8 cellular contexts compared by ENCODE assay signal in the genomic region with DNA sequence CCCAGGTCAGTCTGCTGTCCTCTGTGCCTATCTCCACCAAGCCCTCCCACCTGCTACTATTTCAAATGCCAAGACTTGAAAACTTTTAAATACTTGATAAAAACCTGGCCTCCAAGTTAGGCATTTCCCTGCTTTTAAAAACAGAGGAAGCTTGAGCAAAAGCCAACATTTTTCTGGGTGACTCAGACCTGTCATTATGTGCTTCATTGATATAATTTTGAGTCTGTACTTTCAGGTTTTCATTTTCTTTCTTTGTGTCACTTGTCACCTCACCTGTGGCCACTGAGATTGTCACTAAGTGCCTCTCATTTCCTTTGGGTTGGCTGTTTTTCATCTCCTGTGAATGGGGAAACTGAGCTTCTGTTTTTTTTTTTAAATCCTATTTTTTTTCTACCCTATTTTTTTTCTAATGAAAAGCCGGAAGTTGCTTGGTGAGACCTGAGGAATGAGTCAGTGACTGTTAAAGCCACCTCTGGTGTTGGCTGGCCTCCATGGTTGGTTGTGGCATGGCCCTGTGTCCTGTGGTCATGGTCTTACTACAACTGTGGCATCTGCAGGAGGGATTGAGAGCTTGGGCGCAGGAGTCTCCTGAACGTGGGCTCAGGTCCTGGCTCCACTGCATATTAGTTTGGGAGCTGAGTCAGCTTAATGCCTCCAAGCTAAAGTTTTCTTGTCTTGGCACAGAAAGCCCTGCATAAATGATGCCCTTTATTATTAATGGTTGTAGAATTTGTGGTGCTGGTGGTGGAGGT. TPM values are rescaled to one million over a fixed set of nuclear protein-coding genes. Genes with fewer than 3 reads are reported as not detected.
DNase-seq lines count a peak whose midpoint lies in the region; ATAC-seq, FAIRE-seq and TF ChIP-seq lines count a peak whose summit lies in the region.

No MANE protein-coding gene starts in this region.

- CTCF ChIA-PET in CD8-positive, alpha-beta T cell (lab: Charles Lee), result interaction anchor here (0.7 to 1.1 kb wide), 2 partner anchors 18 to 84 kb away, joined by 3 to 4 read pairs; no protein-coding TSS in a partner anchor
- CTCF ChIA-PET in activated CD8-positive, alpha-beta memory T cell treated with anti-CD3 and anti-CD28 coated beads, Interleukin-2, amount 10 ng/mL, durations not matched to agents 7 days and 5 days (lab: Charles Lee), result interaction anchor here (0.6 to 1.8 kb wide), 12 partner anchors 15 to 1361 kb away, joined by 3 to 9 read pairs (median 4); a partner anchor contains a TSS

- H3K27ac ChIP-seq in CD8-positive, alpha-beta T cell (ENCODE audit: low read depth, low read length), result no peak overlapping the region

- no peak for TF ChIP-seq CTCF in CD8-positive, alpha-beta T cell (IDR thresholded peaks at IDR 0.05)

- H3K36me3 ChIP-seq in CD8-positive, alpha-beta T cell (ENCODE audit: insufficient read depth, low read length), result no peaks in the 10 kb centered on the region

- no peaks in the 10 kb centered on the region for H3K27me3 ChIP-seq in CD8-positive, alpha-beta T cell (ENCODE audit: insufficient read depth, low read length)

- H3K4me3 Mint-ChIP-seq in CD8-positive, alpha-beta T cell, result no peak overlapping the region
- H3K4me3 Mint-ChIP-seq in activated CD8-positive, alpha-beta memory T cell treated with anti-CD3 and anti-CD28 coated beads, Interleukin-2, amount 10 ng/mL, durations not matched to agents 7 days and 5 days, result no peak overlapping the region

- POLR2A ChIA-PET in CD8-positive, alpha-beta T cell (lab: Charles Lee), result interaction anchor here (0.6 to 1.7 kb wide), 3 partner anchors 15 to 475 kb away, joined by 3 to 5 read pairs (median 4); a partner anchor contains a TSS

- H3K27ac Mint-ChIP-seq in CD8-positive, alpha-beta T cell, result no peak overlapping the region
- peak overlapping the region; percentile 33 for H3K27ac Mint-ChIP-seq in activated CD8-positive, alpha-beta memory T cell treated with anti-CD3 and anti-CD28 coated beads, Interleukin-2, amount 10 ng/mL, durations not matched to agents 7 days and 5 days

- H3K4me1 ChIP-seq in CD8-positive, alpha-beta T cell (ENCODE audit: insufficient read depth, low read length), result peaks cover 8% of the 10 kb centered on the region

- H3K9me3 ChIP-seq in CD8-positive, alpha-beta T cell (ENCODE audit: low read length), result no peaks in the 10 kb centered on the region

- peak in 3 of 7 experiments; percentile 12 to 25 (median 20) for DNase-seq in CD8-positive, alpha-beta T cell
- DNase-seq in activated CD8-positive, alpha-beta memory T cell treated with anti-CD3 and anti-CD28 coated beads, Interleukin-2, amount 10 ng/mL, durations not matched to agents 7 days and 5 days, result peak; percentile 82
- peak; percentile 81 for DNase-seq in iris pigment epithelial cell (ENCODE audit: low read depth)
- DNase-seq in SHP77 treated with DMSO at 0.1 percent for 48 hours (lab: John Stamatoyannopoulos, UW), result no peak
- DNase-seq in frontal cortex (ENCODE audit: low spot score in 2 of 2), result no peak

- no peaks in the 10 kb centered on the region for H3K36me3 Mint-ChIP-seq in CD8-positive, alpha-beta T cell
- peaks cover 4% of the 10 kb centered on the region for H3K36me3 Mint-ChIP-seq in activated CD8-positive, alpha-beta memory T cell treated with anti-CD3 and anti-CD28 coated beads, Interleukin-2, amount 10 ng/mL, durations not matched to agents 7 days and 5 days

- FAIRE-seq in frontal cortex (lab: Jason Lieb, UNC), result no peak

- H3K9me3 Mint-ChIP-seq in CD8-positive, alpha-beta T cell, result no peaks in the 10 kb centered on the region
- H3K9me3 Mint-ChIP-seq in activated CD8-positive, alpha-beta memory T cell treated with anti-CD3 and anti-CD28 coated beads, Interleukin-2, amount 10 ng/mL, durations not matched to agents 7 days and 5 days (ENCODE audit: low read depth), result no peaks in the 10 kb centered on the region

- no peaks in the 10 kb centered on the region for H3K27me3 Mint-ChIP-seq in CD8-positive, alpha-beta T cell (ENCODE audit: low read depth)
- H3K27me3 Mint-ChIP-seq in activated CD8-positive, alpha-beta memory T cell treated with anti-CD3 and anti-CD28 coated beads, Interleukin-2, amount 10 ng/mL, durations not matched to agents 7 days and 5 days, result peaks cover 2% of the 10 kb centered on the region

- peak; percentile 67 for ATAC-seq in CD8-positive, alpha-beta T cell
- peak; percentile 43 for ATAC-seq in HG03097 (IDR thresholded peaks at IDR 0.05; ENCODE audit: low FRiP score, unreplicated experiment)
- peak; percentile 77 for ATAC-seq in activated CD8-positive, alpha-beta memory T cell treated with anti-CD3 and anti-CD28 coated beads, Interleukin-2, amount 10 ng/mL, durations not matched to agents 7 days and 5 days
- ATAC-seq in HG02588 (IDR thresholded peaks at IDR 0.05; ENCODE audit: unreplicated experiment), result no peak
- no peak for ATAC-seq in GM18519 (IDR thresholded peaks at IDR 0.05; ENCODE audit: low FRiP score, unreplicated experiment)

- H3K4me1 Mint-ChIP-seq in CD8-positive, alpha-beta T cell (ENCODE audit: low read depth), result peaks cover 81% of the 10 kb centered on the region
- peaks cover 76% of the 10 kb centered on the region for H3K4me1 Mint-ChIP-seq in activated CD8-positive, alpha-beta memory T cell treated with anti-CD3 and anti-CD28 coated beads, Interleukin-2, amount 10 ng/mL, durations not matched to agents 7 days and 5 days

- intact Hi-C loops in CD8-positive, alpha-beta T cell (cut with DNase I, micrococcal nuclease), result no loop called here

- H3K4me3 ChIP-seq in CD8-positive, alpha-beta T cell (ENCODE audit: low read depth, low read length), result no peak overlapping the region

RNA-seq across cellular contexts. Expression of a gene that starts 56.7 kb away (rescaled TPM):
- total RNA-seq in CD8-positive, alpha-beta T cell, result 10 to 100 TPM; 46.0 to 46.6 TPM
- 10 to 100 TPM; 12.6 to 38.9 TPM for total RNA-seq in activated CD8-positive, alpha-beta memory T cell treated with anti-CD3 and anti-CD28 coated beads, Interleukin-2, amount 10 ng/mL, durations not matched to agents 7 days and 5 days
- total RNA-seq in frontal cortex, result 7.3 TPM

Comparison
In these comparisons a context has a peak if more than half of its experiments do, and no peak if none do; other contexts are left out.
1. ATAC-seq: peak in CD8-positive, alpha-beta T cell (single experiment), HG03097 (single experiment) and activated CD8-positive, alpha-beta memory T cell treated with anti-CD3 and anti-CD28 coated beads, Interleukin-2, amount 10 ng/mL, durations not matched to agents 7 days and 5 days (single experiment); none in HG02588 (single experiment) and GM18519 (single experiment).
2. DNase-seq: peak in activated CD8-positive, alpha-beta memory T cell treated with anti-CD3 and anti-CD28 coated beads, Interleukin-2, amount 10 ng/mL, durations not matched to agents 7 days and 5 days (single experiment) and iris pigment epithelial cell (single experiment); none in SHP77 treated with DMSO at 0.1 percent for 48 hours (single experiment) and frontal cortex (0 of 2).